19 cellular contexts compared by ENCODE assay signal in the genomic region with DNA sequence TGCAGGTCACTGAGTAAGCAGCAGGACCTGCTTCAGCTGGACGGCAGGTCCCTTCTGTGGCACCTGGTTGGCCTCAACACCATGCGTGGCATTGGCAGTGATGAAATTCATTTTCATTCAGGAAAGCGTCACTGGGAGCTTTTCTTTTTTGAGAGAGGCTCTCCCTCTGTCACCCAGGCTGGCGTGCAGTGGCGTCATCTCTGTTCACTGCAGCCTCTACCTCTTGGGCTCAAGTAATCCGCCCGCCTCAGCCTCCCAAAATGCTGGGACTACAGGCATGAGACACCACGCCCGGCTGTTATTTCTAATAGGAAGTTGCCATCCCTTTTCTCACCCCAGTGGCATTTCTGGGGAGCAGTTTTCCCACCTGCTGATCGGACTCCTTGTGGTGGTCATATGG. TPM values are rescaled to one million over a fixed set of nuclear protein-coding genes. Genes with fewer than 3 reads are reported as not detected.
A peak's percentile ranks its signal among the peaks of the same experiment; 100 is the strongest.
DNase-seq lines count a peak whose midpoint lies in the region; ATAC-seq, FAIRE-seq and TF ChIP-seq lines count a peak whose summit lies in the region.
"Had no signal": no experiment of that assay in that cellular context is flagged by ENCODE, and none has a peak within 500 bp of the region (broad histone marks: within the 10 kb centered on the region; RNA-seq: fewer than 3 reads in every experiment).

No MANE protein-coding gene starts in this region.

- no peak overlapping the region for H2AK5ac ChIP-seq in H9 (ENCODE audit: insufficient read length, low read length)

- H2BK20ac ChIP-seq in H9 (ENCODE audit: low read depth, low read length, poor library complexity, severe bottlenecking), result no peak overlapping the region

- no peak overlapping the region for H3K27ac ChIP-seq in BLaER1
- H3K27ac ChIP-seq in BLaER1 treated with 17β-estradiol and CSF1 and Interleukin-3, amounts not matched to agents 10 nM and 100 nM, result peak overlapping the region in 7 of 11 experiments; percentile 7 to 98 (median 15); a peak in 9 of 22 replicates
- peak overlapping the region; percentile 50 for H3K27ac ChIP-seq in caudate nucleus (ENCODE audit: low read depth, low read length)
- no peak overlapping the region for H3K27ac ChIP-seq in hepatocyte
- no peak overlapping the region for H3K27ac ChIP-seq in H9 (ENCODE audit: insufficient read length, low read depth, low read length)
- no peak overlapping the region for H3K27ac ChIP-seq in pancreas
- H3K27ac ChIP-seq: neural progenitor cell, prostate gland, SK-N-MC, transverse colon, VCaP had no signal

- peaks cover 96% of the 10 kb centered on the region for H3K4me1 Mint-ChIP-seq in activated CD4-positive, alpha-beta memory T cell treated with anti-CD3 and anti-CD28 coated beads for 36 hours (ENCODE audit: low read depth)
- peaks cover 63 to 66% of the 10 kb centered on the region in 2 experiments for H3K4me1 Mint-ChIP-seq in H9

- no peak overlapping the region for H3K56ac ChIP-seq in H9 (ENCODE audit: insufficient read length, low read depth, low read length)

- H3K4me2 ChIP-seq in BLaER1 (peak overlapping the region; percentile 13), hepatocyte (no peak overlapping the region), H9 (ENCODE audit: insufficient read depth, insufficient read length, low read length) (no peak overlapping the region)
- peak overlapping the region; percentile 28 to 99 (median 93); a peak in 21 of 22 replicates for H3K4me2 ChIP-seq in BLaER1 treated with 17β-estradiol and CSF1 and Interleukin-3, amounts not matched to agents 10 nM and 100 nM
- H3K4me2 ChIP-seq: neural progenitor cell had no signal

- no peak overlapping the region for H3T11ph ChIP-seq in H9 (ENCODE audit: low read length)

- H3K4ac ChIP-seq in H9 (ENCODE audit: low read depth, low read length), result no peak overlapping the region

- intact Hi-C loops in activated CD4-positive, alpha-beta memory T cell treated with anti-CD3 and anti-CD28 coated beads for 36 hours (cut with micrococcal nuclease), result loop anchor here (2.0 kb wide), 1 partner anchor 19 kb away; no protein-coding TSS in a partner anchor
- intact Hi-C loops in pancreas (cut with DNase I), result no loop called here

- no peak overlapping the region for H3K4me3 Mint-ChIP-seq in activated CD4-positive, alpha-beta memory T cell treated with anti-CD3 and anti-CD28 coated beads for 36 hours
- no peak overlapping the region for H3K4me3 Mint-ChIP-seq in H9
- H3K4me3 Mint-ChIP-seq: IgD-negative memory B cell, neural progenitor cell had no signal

- no peak overlapping the region for H2BK15ac ChIP-seq in H9 (ENCODE audit: low read depth, low read length)

- H3K79me1 ChIP-seq in H9 (ENCODE audit: insufficient read depth, low read depth, low read length, poor library complexity, severe bottlenecking), result peaks cover 11% of the 10 kb centered on the region

- CTCF ChIA-PET in activated CD4-positive, alpha-beta memory T cell treated with anti-CD3 and anti-CD28 coated beads for 36 hours (lab: Charles Lee), result interaction anchor here (1.9 kb wide), 1 partner anchor 208 kb away, joined by 7 read pairs; no protein-coding TSS in a partner anchor

- peak overlapping the region; percentile 43 for H3K27ac Mint-ChIP-seq in activated CD4-positive, alpha-beta memory T cell treated with anti-CD3 and anti-CD28 coated beads for 36 hours
- H3K27ac Mint-ChIP-seq in H9, result peak overlapping the region in 1 of 3 experiments; percentile 68; a peak in 1 of 7 replicates
- H3K27ac Mint-ChIP-seq: neural progenitor cell had no signal

- H3K27me3 Mint-ChIP-seq in activated CD4-positive, alpha-beta memory T cell treated with anti-CD3 and anti-CD28 coated beads for 36 hours, result no peaks in the 10 kb centered on the region
- H3K27me3 Mint-ChIP-seq in H9 (ENCODE audit: low read depth), result no peaks in the 10 kb centered on the region
- H3K27me3 Mint-ChIP-seq: IgD-negative memory B cell had no signal

- H3K36me3 Mint-ChIP-seq in activated CD4-positive, alpha-beta memory T cell treated with anti-CD3 and anti-CD28 coated beads for 36 hours, result peaks cover 11% of the 10 kb centered on the region
- H3K36me3 Mint-ChIP-seq in H9 (ENCODE audit: insufficient read depth in 1 of 3, low read depth in 3 of 3), result peaks cover 0 to 7% (median 0%) of the 10 kb centered on the region in 3 experiments; a peak in 5 of 7 replicates

- no peak for FAIRE-seq in pancreas (lab: Jason Lieb, UNC)
- FAIRE-seq: astrocyte had no signal

- 99% methylated on average over 10 of the region's 10 CpGs for WGBS in hepatocyte (ENCODE audit: low lambda C conversion rate, missing lambda C conversion rate)
- no CpG with 5 or more reads among the region's 10 CpGs for WGBS in H9 (ENCODE audit: extremely low coverage, insufficient read length, low lambda C conversion rate)
- WGBS in pancreas, 2 donors, result 88 to 91% methylated on average over 10 of the region's 10 CpGs

- H3K23ac ChIP-seq in H9 (ENCODE audit: insufficient read length, low read depth, low read length), result no peak overlapping the region

- H3K79me2 ChIP-seq in hepatocyte, result peaks cover 100% of the 10 kb centered on the region
- H3K79me2 ChIP-seq in H9 (ENCODE audit: insufficient read depth, low read length), result peaks cover 6% of the 10 kb centered on the region; the same call in 1 of the 2 replicates

- H3K9me2 ChIP-seq in hepatocyte (replicated peaks; ENCODE audit: insufficient read depth), result no peaks in the 10 kb centered on the region

- H3K9me3 ChIP-seq in BLaER1 (no peaks in the 10 kb centered on the region), hepatocyte (ENCODE audit: low read depth) (no peaks in the 10 kb centered on the region), H9 (ENCODE audit: control insufficient read depth, low read depth, low read length) (no peaks in the 10 kb centered on the region), pancreas (no peaks in the 10 kb centered on the region)
- no peaks in the 10 kb centered on the region for H3K9me3 ChIP-seq in BLaER1 treated with 17β-estradiol and CSF1 and Interleukin-3, amounts not matched to agents 10 nM and 100 nM (replicated peaks in 1 of 11)
- H3K9me3 ChIP-seq: prostate gland, transverse colon had no signal

- DNase-seq in activated CD4-positive, alpha-beta memory T cell treated with anti-CD3 and anti-CD28 coated beads for 36 hours, result no peak
- peak in 4 of 61 donors; percentile 21 to 55 (median 42) for DNase-seq in caudate nucleus (lab: John Stamatoyannopoulos, UW)
- DNase-seq in hepatocyte (ENCODE audit: low spot score), result no peak
- no peak for DNase-seq in H9
- no peak for DNase-seq in pancreas
- DNase-seq: activated naive CD4-positive, alpha-beta T cell; NCI-H1105 treated with DMSO at 0.1 percent for 48 hours; NCI-H2081; NCI-H345; NCI-H774; transverse colon had no signal

- no peak for ATAC-seq in pancreas

- no peak for TF ChIP-seq CTCF in hepatocyte (IDR thresholded peaks at IDR 0.05; ENCODE audit: poor library complexity)
- no peak for TF ChIP-seq CTCF in H9 (conservative IDR thresholded peaks at IDR 0.05)
- TF ChIP-seq CTCF in pancreas (IDR thresholded peaks at IDR 0.05), result no peak

- no peak overlapping the region for H3K14ac ChIP-seq in H9 (ENCODE audit: insufficient read depth, low read length)

- H4K5ac ChIP-seq in H9 (ENCODE audit: insufficient read length, low read depth, low read length), result no peak overlapping the region

- H2AFZ ChIP-seq in hepatocyte (no peak overlapping the region), H9 (ENCODE audit: low read length) (no peak overlapping the region)
- H2AFZ ChIP-seq: neural progenitor cell had no signal

- H3K27me3 ChIP-seq in BLaER1 (no peaks in the 10 kb centered on the region), hepatocyte (no peaks in the 10 kb centered on the region), H9 (ENCODE audit: insufficient read depth, low read length) (no peaks in the 10 kb centered on the region), pancreas (no peaks in the 10 kb centered on the region)
- no peaks in the 10 kb centered on the region for H3K27me3 ChIP-seq in BLaER1 treated with 17β-estradiol and CSF1 and Interleukin-3, amounts not matched to agents 10 nM and 100 nM
- H3K27me3 ChIP-seq: neural progenitor cell, transverse colon had no signal

- H3K23me2 ChIP-seq in H9 (ENCODE audit: insufficient read length, low read depth, low read length, poor library complexity, severe bottlenecking), result peaks cover 2% of the 10 kb centered on the region

- no peak overlapping the region for H3K18ac ChIP-seq in H9 (ENCODE audit: insufficient read length, low read depth, low read length)

- H4K8ac ChIP-seq in H9 (replicated peaks; ENCODE audit: insufficient read length, low read depth, low read length), result no peak overlapping the region

- no peak overlapping the region for H2BK120ac ChIP-seq in H9 (ENCODE audit: low read depth, low read length, poor library complexity, severe bottlenecking)

- H4K20me1 ChIP-seq in BLaER1 (peaks cover 89% of the 10 kb centered on the region), hepatocyte (ENCODE audit: insufficient read depth, poor library complexity, severe bottlenecking) (peaks cover 93% of the 10 kb centered on the region), H9 (ENCODE audit: control insufficient read depth, insufficient read depth, insufficient read length) (no peaks in the 10 kb centered on the region)
- peaks cover 26 to 93% (median 42%) of the 10 kb centered on the region in 11 experiments; a peak in 16 of 22 replicates for H4K20me1 ChIP-seq in BLaER1 treated with 17β-estradiol and CSF1 and Interleukin-3, amounts not matched to agents 10 nM and 100 nM

- no peak overlapping the region for H2BK5ac ChIP-seq in H9 (ENCODE audit: insufficient read length, low read length)

- POLR2A ChIA-PET in activated CD4-positive, alpha-beta memory T cell treated with anti-CD3 and anti-CD28 coated beads for 36 hours (lab: Charles Lee), result no interaction called here

- H2BK12ac ChIP-seq in H9 (ENCODE audit: insufficient read length, low read depth, low read length), result no peak overlapping the region

- no peak overlapping the region for H3K4me3 ChIP-seq in BLaER1
- no peak overlapping the region for H3K4me3 ChIP-seq in BLaER1 treated with 17β-estradiol and CSF1 and Interleukin-3, amounts not matched to agents 10 nM and 100 nM
- H3K4me3 ChIP-seq in hepatocyte, result no peak overlapping the region
- H3K4me3 ChIP-seq in pancreas, result no peak overlapping the region
- H3K4me3 ChIP-seq: neural progenitor cell, prostate gland, SK-N-MC, transverse colon had no signal

- no peaks in the 10 kb centered on the region for H3K9me3 Mint-ChIP-seq in activated CD4-positive, alpha-beta memory T cell treated with anti-CD3 and anti-CD28 coated beads for 36 hours
- no peaks in the 10 kb centered on the region for H3K9me3 Mint-ChIP-seq in H9
- H3K9me3 Mint-ChIP-seq: IgD-negative memory B cell, neural progenitor cell had no signal

- H3K9ac ChIP-seq in BLaER1, result no peak overlapping the region
- peak overlapping the region in 2 of 11 experiments; percentile 16 to 42; a peak in 3 of 22 replicates for H3K9ac ChIP-seq in BLaER1 treated with 17β-estradiol and CSF1 and Interleukin-3, amounts not matched to agents 10 nM and 100 nM
- H3K9ac ChIP-seq in H9 (ENCODE audit: extremely low read depth, insufficient read length, low read length), result no peak overlapping the region
- H3K9ac ChIP-seq: neural progenitor cell had no signal

- no peak overlapping the region for H4K91ac ChIP-seq in H9 (ENCODE audit: insufficient read length, low read depth, low read length)

- H3K4me1 ChIP-seq in BLaER1 (peaks cover 100% of the 10 kb centered on the region), hepatocyte (ENCODE audit: insufficient read depth) (peaks cover 4% of the 10 kb centered on the region), H9 (ENCODE audit: insufficient read depth, low read length) (no peaks in the 10 kb centered on the region; the same call in 1 of the 2 replicates), pancreas (no peaks in the 10 kb centered on the region)
- H3K4me1 ChIP-seq in BLaER1 treated with 17β-estradiol and CSF1 and Interleukin-3, amounts not matched to agents 10 nM and 100 nM, result peaks cover 95 to 100% (median 100%) of the 10 kb centered on the region in 10 experiments
- H3K4me1 ChIP-seq: prostate gland had no signal

- peaks cover 43% of the 10 kb centered on the region for H3K36me3 ChIP-seq in BLaER1
- peaks cover 3 to 58% (median 28%) of the 10 kb centered on the region in 11 experiments; a peak in 18 of 22 replicates for H3K36me3 ChIP-seq in BLaER1 treated with 17β-estradiol and CSF1 and Interleukin-3, amounts not matched to agents 10 nM and 100 nM
- H3K36me3 ChIP-seq in hepatocyte (replicated peaks; ENCODE audit: insufficient read depth, low read depth), result no peaks in the 10 kb centered on the region
- H3K36me3 ChIP-seq in pancreas, result no peaks in the 10 kb centered on the region
- H3K36me3 ChIP-seq: neural progenitor cell, prostate gland, transverse colon had no signal

RNA-seq across cellular contexts. Expression of a gene that starts 39.3 kb away (rescaled TPM):
- total RNA-seq in activated CD4-positive, alpha-beta memory T cell treated with anti-CD3 and anti-CD28 coated beads for 36 hours, result 10 to 100 TPM; 81.8 to 85.8 TPM
- 71.9 and 72.6 TPM in 2 replicates for total RNA-seq in hepatocyte
- polyA plus RNA-seq in hepatocyte, result 80.3 and 100 TPM in 2 replicates
- 49.2 and 51.0 TPM in 2 replicates for total RNA-seq in H9 (2021)
- total RNA-seq in pancreas, result 10 to 100 TPM; 30.8 to 57.6 (median 31.4) TPM
- 10 to 100 TPM; 28.4 to 29.9 TPM for polyA plus RNA-seq in pancreas

Comparison
In these comparisons a context has a peak if more than half of its experiments do, and no peak if none do; other contexts are left out.
1. H3K27ac ChIP-seq: peak in BLaER1 treated with 17β-estradiol and CSF1 and Interleukin-3, amounts not matched to agents 10 nM and 100 nM (7 of 11) and caudate nucleus (single experiment); none in BLaER1 (single experiment), hepatocyte (single experiment), H9 (single experiment) and pancreas (0 of 4).
2. H3K4me2 ChIP-seq: peak in BLaER1 (single experiment) and BLaER1 treated with 17β-estradiol and CSF1 and Interleukin-3, amounts not matched to agents 10 nM and 100 nM (11 of 11); none in hepatocyte (single experiment) and H9 (single experiment).